In genomic region chr6:146914563-146915483, GRCh38 we compare ENCODE assay signal across 9 cellular contexts.
DNase-seq lines count a peak whose midpoint lies in the region; ATAC-seq and TF ChIP-seq lines count a peak whose summit lies in the region.
"Had no signal": no experiment of that assay in that cellular context is flagged by ENCODE, and none has a peak within 500 bp of the region (broad histone marks: within the 10 kb centered on the region; RNA-seq: fewer than 3 reads in every experiment).

No MANE protein-coding gene starts in this region.

- peaks cover 55% of the 10 kb centered on the region for H3K4me1 Mint-ChIP-seq in chondrocyte (ENCODE audit: low read depth)

- peak overlapping the region; percentile 56 for H3K4me3 Mint-ChIP-seq in chondrocyte (ENCODE audit: unreplicated experiment)

- peak overlapping the region; percentile 64 for H3K4me3 ChIP-seq in NB4 (ENCODE audit: low read depth, low read length)
- no peak overlapping the region for H3K4me3 ChIP-seq in mesodermal cell (ENCODE audit: extremely low read depth, insufficient read depth, low read length, poor library complexity, severe bottlenecking)
- H3K4me3 ChIP-seq: cardiac muscle cell had no signal

- peak; percentile 97 to 99 for DNase-seq in AML-193 (lab: John Stamatoyannopoulos, UW)
- DNase-seq in NB4 (ENCODE audit: low read depth), result peak; percentile 89
- DNase-seq in chondrocyte (ENCODE audit: low spot score), result no peak
- DNase-seq in DMS79 (lab: John Stamatoyannopoulos, UW), result no peak
- DNase-seq in COLO668 (lab: John Stamatoyannopoulos, UW; ENCODE audit: unreplicated experiment), result no peak
- no peak for DNase-seq in NCI-H1092 (lab: John Stamatoyannopoulos, UW)

- ATAC-seq in GM21360 (IDR thresholded peaks at IDR 0.05; ENCODE audit: unreplicated experiment), result no peak

- no peak for TF ChIP-seq POLR2A in NB4 (IDR thresholded peaks at IDR 0.05; ENCODE audit: extremely low read depth, insufficient read length)

- no peaks in the 10 kb centered on the region for H3K36me3 ChIP-seq in mesodermal cell (ENCODE audit: control insufficient read depth, insufficient read depth, low read length)
- H3K36me3 ChIP-seq: cardiac muscle cell had no signal

- peaks cover 7% of the 10 kb centered on the region for H3K9me3 ChIP-seq in mesodermal cell (ENCODE audit: control insufficient read depth, low read length)

- TF ChIP-seq CTCF in NB4 (IDR thresholded peaks at IDR 0.05; ENCODE audit: low read depth, low read length) (no peak), chondrocyte (IDR thresholded peaks at IDR 0.05) (no peak)

- 73 to 80% methylated on average over 2 to 4 of the region's 8 CpGs for WGBS in mesodermal cell (ENCODE audit: insufficient coverage in 2 of 2), 2 experiments

- peak overlapping the region; percentile 99 for H3K27ac Mint-ChIP-seq in chondrocyte (ENCODE audit: unreplicated experiment)

- no peaks in the 10 kb centered on the region for H3K36me3 Mint-ChIP-seq in chondrocyte (ENCODE audit: low read depth)

- H3K27ac ChIP-seq in mesodermal cell (ENCODE audit: low read depth, low read length, severe bottlenecking), result peak overlapping the region; percentile 100
- H3K27ac ChIP-seq: cardiac muscle cell had no signal

- peaks cover 25% of the 10 kb centered on the region for H3K4me1 ChIP-seq in mesodermal cell (ENCODE audit: control insufficient read depth, insufficient read depth, low read length, poor library complexity, severe bottlenecking)

- H3K9me3 Mint-ChIP-seq in chondrocyte (ENCODE audit: low read depth), result peaks cover 6% of the 10 kb centered on the region

- H3K27me3 Mint-ChIP-seq in chondrocyte (ENCODE audit: low read depth), result no peaks in the 10 kb centered on the region

Comparison
In these comparisons a context has a peak if more than half of its experiments do, and no peak if none do; other contexts are left out.
1. DNase-seq: peak in AML-193 (2 of 2) and NB4 (single experiment); none in chondrocyte (single experiment), DMS79 (single experiment), COLO668 (single experiment) and NCI-H1092 (single experiment).